In the genomic region with DNA sequence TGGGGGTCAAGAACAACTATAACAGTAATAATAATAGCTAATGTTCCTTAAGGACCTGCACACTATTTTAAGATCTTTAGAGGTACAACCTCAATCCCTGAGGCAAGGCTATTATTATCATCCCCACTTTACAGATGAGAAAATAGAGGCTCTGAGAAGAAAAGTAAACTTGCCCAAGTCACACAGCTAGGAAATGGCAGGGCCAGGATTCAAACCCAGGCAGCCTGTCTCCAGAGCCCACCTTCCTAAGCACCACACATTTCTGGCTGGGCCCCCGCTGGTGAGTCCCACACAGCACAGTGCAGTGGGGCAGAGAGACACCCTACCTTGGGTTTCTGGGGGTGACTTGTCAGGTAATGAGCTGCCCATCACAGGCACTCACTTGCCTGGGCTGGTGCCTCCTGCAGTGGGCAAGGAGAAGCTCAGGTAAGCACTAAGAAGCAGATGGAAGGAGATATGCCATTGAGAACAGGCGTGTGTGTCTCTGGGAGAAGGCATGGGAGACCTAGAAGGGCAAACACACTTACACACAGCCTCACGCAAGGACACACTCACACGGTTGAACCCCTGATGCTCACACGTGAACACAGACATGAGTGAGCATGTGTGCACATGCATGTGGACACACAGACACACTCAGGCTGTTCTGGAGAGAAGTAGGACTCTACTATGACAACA, we compare ENCODE assay signal across 16 cellular contexts.
A peak's percentile ranks its signal among the peaks of the same experiment; 100 is the strongest.
DNase-seq lines count a peak whose midpoint lies in the region; ATAC-seq and TF ChIP-seq lines count a peak whose summit lies in the region.
"Had no signal": no experiment of that assay in that cellular context is flagged by ENCODE, and none has a peak within 500 bp of the region (broad histone marks: within the 10 kb centered on the region; RNA-seq: fewer than 3 reads in every experiment).

No MANE protein-coding gene starts in this region.

- no TSS peak for BruUV-seq in HCT116 (replicated peaks; lab: Mats Ljungman, UMichigan)

- H2AFZ ChIP-seq in HCT116 (ENCODE audit: low read depth, low read length, poor library complexity, severe bottlenecking) = no peak overlapping the region
- H2AFZ ChIP-seq in SK-N-SH (ENCODE audit: low read depth) = no peak overlapping the region
- H2AFZ ChIP-seq: GM23248 had no signal

- no peak for DNase-seq in HCT116 (ENCODE audit: low read depth, low spot score)
- no peak for DNase-seq in SK-N-SH
- DNase-seq in foreskin keratinocyte = no peak
- DNase-seq in psoas muscle = peak in 1 of 2 donors; percentile 23
- DNase-seq in NCI-H2227 (lab: John Stamatoyannopoulos, UW; ENCODE audit: unreplicated experiment) = no peak
- DNase-seq: activated naive CD8-positive, alpha-beta T cell treated with anti-CD3 and anti-CD28 coated beads, Interleukin-2, amount 10 ng/mL, durations not matched to agents 7 days and 5 days; activated T-cell treated with anti-CD3 and anti-CD28 coated beads, Interleukin-2, amount 50 U/mL, for 1 hour; CD4-positive, CD25-positive, alpha-beta regulatory T cell; colonic mucosa; stimulated activated CD4-positive, alpha-beta T cell treated with anti-CD3 and anti-CD28 coated beads, Interleukin-2, amount 100 ng/mL, for 48 hours had no signal

- intact Hi-C loops in HCT116 (cut with micrococcal nuclease) = no loop called here
- intact Hi-C loops in psoas muscle (cut with DNase I) = loop anchor here (10.0 kb wide), 1 partner anchor 230 kb away; no protein-coding TSS in a partner anchor

- H3K36me3 ChIP-seq in HCT116 (ENCODE audit: control insufficient read depth in 1 of 2, insufficient read depth in 2 of 2, low read length in 2 of 2) (no peaks in the 10 kb centered on the region), SK-N-SH (replicated peaks in 1 of 2; ENCODE audit: control insufficient read depth in 1 of 2, insufficient read depth in 2 of 2, low read length in 1 of 2) (no peaks in the 10 kb centered on the region), psoas muscle (ENCODE audit: insufficient read depth in 1 of 2, low read depth in 1 of 2) (no peaks in the 10 kb centered on the region)
- H3K36me3 ChIP-seq: colonic mucosa, esophagus muscularis mucosa had no signal

- no peak for TF ChIP-seq EP300 in SK-N-SH (IDR thresholded peaks at IDR 0.05; ENCODE audit: borderline replicate concordance in 1 of 2, low read depth in 1 of 2, low read length in 1 of 2)

- RAD21 ChIA-PET in HCT116 (lab: Charles Lee; ENCODE audit: low non-redundant PET in 1 of 2, low total read pairs in 2 of 2, uncharacterized antibody in 2 of 2, unreplicated experiment in 2 of 2) = no interaction called here

- H3K9ac ChIP-seq in HCT116 (ENCODE audit: low read length) (peak overlapping the region; percentile 58), SK-N-SH (no peak overlapping the region)
- H3K9ac ChIP-seq: GM23248 had no signal

- peaks cover 3% of the 10 kb centered on the region for H3F3A ChIP-seq in SK-N-SH (replicated peaks; ENCODE audit: insufficient read depth)

- POLR2A ChIA-PET in HCT116 (lab: Charles Lee) (interaction anchor here (1.5 to 3.3 kb wide), 2 partner anchors 9 to 11 kb away, joined by 7 to 20 read pairs; no protein-coding TSS in a partner anchor), SK-N-SH (lab: Yijun Ruan, JAX) (interaction anchor here (0.7 to 3.4 kb wide), 14 partner anchors 9 to 930 kb away, joined by 3 to 19 read pairs (median 4); no protein-coding TSS in a partner anchor)

- peak overlapping the region; percentile 74 for H3K4me2 ChIP-seq in HCT116 (ENCODE audit: low read length)
- peak overlapping the region; percentile 56; the same call in 1 of the 2 replicates for H3K4me2 ChIP-seq in SK-N-SH

- TF ChIP-seq POLR2A in HCT116 (IDR thresholded peaks at IDR 0.05; ENCODE audit: borderline replicate concordance, extremely low read depth, insufficient read depth, insufficient read length) = no peak

- H3K79me2 ChIP-seq in HCT116 (ENCODE audit: insufficient read depth, low read length) = no peaks in the 10 kb centered on the region
- no peaks in the 10 kb centered on the region for H3K79me2 ChIP-seq in SK-N-SH (ENCODE audit: insufficient read depth)

- peaks cover 25 to 72% of the 10 kb centered on the region in 2 experiments for H3K4me1 ChIP-seq in HCT116 (ENCODE audit: control insufficient read depth in 1 of 2, insufficient read depth in 2 of 2, low read length in 2 of 2)
- H3K4me1 ChIP-seq in SK-N-SH (ENCODE audit: control insufficient read depth in 1 of 2, insufficient read depth in 2 of 2, low read depth in 1 of 2, low read length in 1 of 2) = peaks cover 33 to 93% of the 10 kb centered on the region in 2 experiments
- peaks cover 10% of the 10 kb centered on the region for H3K4me1 ChIP-seq in foreskin keratinocyte
- H3K4me1 ChIP-seq in psoas muscle = peaks cover 25% of the 10 kb centered on the region
- H3K4me1 ChIP-seq: colonic mucosa had no signal

- no peaks in the 10 kb centered on the region for H3K9me2 ChIP-seq in HCT116 (ENCODE audit: insufficient read depth)
- no peaks in the 10 kb centered on the region for H3K9me2 ChIP-seq in SK-N-SH

- TF ChIP-seq CTCF in HCT116 (IDR thresholded peaks at IDR 0.05 in 2 of 3, conservative IDR thresholded peaks at IDR 0.05 in 1 of 3; ENCODE audit: borderline replicate concordance in 1 of 3, insufficient read depth in 1 of 3, low read depth in 2 of 3, low read length in 2 of 3) (peak in 2 of 3 experiments; percentile 24 to 26; a peak in 1 of 6 replicates), SK-N-SH (IDR thresholded peaks at IDR 0.05) (no peak), foreskin keratinocyte (conservative IDR thresholded peaks at IDR 0.05) (peak; percentile 9), psoas muscle (IDR thresholded peaks at IDR 0.05) (no peak)

- WGBS in SK-N-SH (ENCODE audit: low lambda C conversion rate) = 95% methylated on average over 3 of the region's 5 CpGs
- 76 to 91% (median 77%) methylated on average over 5 of the region's 5 CpGs for WGBS in psoas muscle, 3 donors

- CTCF ChIA-PET in HCT116 (lab: Charles Lee) = interaction anchor here (2.3 kb wide), 1 partner anchor 10 kb away, joined by 9 read pairs; no protein-coding TSS in a partner anchor
- CTCF ChIA-PET in SK-N-SH (lab: Yijun Ruan, JAX) = interaction anchor here (1.1 to 5.5 kb wide), 10 partner anchors 9 to 759 kb away, joined by 3 to 31 read pairs (median 4); partner anchors contain the start of gene ZMIZ1

- no peaks in the 10 kb centered on the region for H3K9me3 ChIP-seq in HCT116 (ENCODE audit: control insufficient read depth in 1 of 2, insufficient read depth in 1 of 2, low read depth in 1 of 2, low read length in 2 of 2)
- no peaks in the 10 kb centered on the region for H3K9me3 ChIP-seq in SK-N-SH
- H3K9me3 ChIP-seq in psoas muscle = no peaks in the 10 kb centered on the region
- H3K9me3 ChIP-seq: colonic mucosa, esophagus muscularis mucosa had no signal

- peak overlapping the region in 1 of 2 experiments; percentile 35; a peak in 1 of 4 replicates for H3K4me3 ChIP-seq in HCT116 (replicated peaks in 1 of 2; ENCODE audit: low read depth in 1 of 2, low read length in 2 of 2)
- no peak overlapping the region for H3K4me3 ChIP-seq in SK-N-SH (ENCODE audit: low read depth in 2 of 2, low read length in 1 of 2)
- H3K4me3 ChIP-seq in psoas muscle = no peak overlapping the region
- H3K4me3 ChIP-seq: colonic mucosa, esophagus muscularis mucosa, GM23248 had no signal

- peak overlapping the region; percentile 45 for H3K27ac ChIP-seq in HCT116 (ENCODE audit: low read depth, low read length)
- peak overlapping the region; percentile 59 to 99 for H3K27ac ChIP-seq in SK-N-SH (ENCODE audit: low read depth in 2 of 2, low read length in 1 of 2)
- H3K27ac ChIP-seq in foreskin keratinocyte = no peak overlapping the region
- H3K27ac ChIP-seq in psoas muscle = peak overlapping the region; percentile 63
- H3K27ac ChIP-seq: colonic mucosa, GM23248 had no signal

- H4K20me1 ChIP-seq in HCT116 (ENCODE audit: insufficient read depth) (no peaks in the 10 kb centered on the region), SK-N-SH (ENCODE audit: insufficient read depth) (no peaks in the 10 kb centered on the region)

- TF ChIP-seq RAD21 in HCT116 (IDR thresholded peaks at IDR 0.05; ENCODE audit: low read depth) (no peak), SK-N-SH (IDR thresholded peaks at IDR 0.05; ENCODE audit: low read length) (no peak)

- peak; percentile 45 for ATAC-seq in HCT116
- peak; percentile 9 for ATAC-seq in foreskin keratinocyte
- peak; percentile 6 to 19 (median 12) for ATAC-seq in psoas muscle
- no peak for ATAC-seq in GM19328 (IDR thresholded peaks at IDR 0.05; ENCODE audit: unreplicated experiment)
- ATAC-seq in HG02642 (IDR thresholded peaks at IDR 0.05; ENCODE audit: poor library complexity, unreplicated experiment) = no peak
- ATAC-seq in GM18861 (IDR thresholded peaks at IDR 0.05; ENCODE audit: unreplicated experiment) = no peak
- ATAC-seq: stimulated activated memory B cell treated with anti-CD40 and anti-IgM and Interleukin-4, amounts not matched to agents 10 μg/mL and 1 μg/mL and 100 μg/mL, for 72 hours had no signal

- H3K27me3 ChIP-seq in HCT116 (ENCODE audit: insufficient read depth, low read length) = no peaks in the 10 kb centered on the region
- no peaks in the 10 kb centered on the region for H3K27me3 ChIP-seq in SK-N-SH (ENCODE audit: insufficient read depth)
- H3K27me3 ChIP-seq in foreskin keratinocyte = no peaks in the 10 kb centered on the region
- no peaks in the 10 kb centered on the region for H3K27me3 ChIP-seq in psoas muscle (ENCODE audit: insufficient read depth in 3 of 3, low read length in 2 of 3)
- H3K27me3 ChIP-seq: colonic mucosa, esophagus muscularis mucosa had no signal

TF ChIP-seq in HCT116, 20 proteins besides CTCF, POLR2A, EP300 and RAD21 (continues in another document):
- TF ChIP-seq YY1 (IDR thresholded peaks at IDR 0.05; ENCODE audit: extremely low read depth, insufficient replicate concordance, low read depth, low read length) (no peak), JUND (IDR thresholded peaks at IDR 0.05) (no peak), ZNF274 (IDR thresholded peaks at IDR 0.05; ENCODE audit: low read depth, low read length) (no peak), SP1 (IDR thresholded peaks at IDR 0.05; ENCODE audit: low read depth) (no peak), EGR1 (IDR thresholded peaks at IDR 0.05; ENCODE audit: low read depth) (no peak), FOSL1 (IDR thresholded peaks at IDR 0.05; ENCODE audit: low read depth) (no peak), EZH2 (IDR thresholded peaks at IDR 0.05) (no peak)

Comparison
In these comparisons a context has a peak if more than half of its experiments do, and no peak if none do; other contexts are left out.
1. ATAC-seq: peak in HCT116 (single experiment), foreskin keratinocyte (single experiment) and psoas muscle (4 of 4); none in GM19328 (single experiment), HG02642 (single experiment) and GM18861 (single experiment).
2. CTCF ChIP-seq: peak in HCT116 (2 of 3) and foreskin keratinocyte (single experiment); none in SK-N-SH (single experiment) and psoas muscle (single experiment).
3. Of the 11 proteins assayed by ChIP-seq in both SK-N-SH and HCT116: peak only in SK-N-SH: none; only in HCT116: CTCF; in both: none; in neither: 10.